In genomic region chr10:123614888-123615287, GRCh38 we compare ENCODE assay signal across 1 cellular context.
A peak's percentile ranks its signal among the peaks of the same experiment; 100 is the strongest.
TF ChIP-seq lines count a peak whose summit lies in the region.

No MANE protein-coding gene starts in this region.

TF ChIP-seq in HepG2, 621 proteins besides CTCF, POLR2A, EP300 and RAD21 (continued from another document and continues in another):
- peak; percentile 77; the same call in 1 of the 2 replicates for TF ChIP-seq ZNF142 (CRISPR knock-in tag; IDR thresholded peaks at IDR 0.05)
- TF ChIP-seq MEF2D (CRISPR knock-in tag; IDR thresholded peaks at IDR 0.05): peak; percentile 61; the same call in 1 of the 2 replicates
- TF ChIP-seq ZNF3 (CRISPR knock-in tag; IDR thresholded peaks at IDR 0.05): peak; percentile 46; the same call in 1 of the 2 replicates
- TF ChIP-seq SRSF9 (IDR thresholded peaks at IDR 0.05; ENCODE audit: borderline replicate concordance, insufficient read depth, low read depth, low read length, poor library complexity, severe bottlenecking): no peak
- TF ChIP-seq ZNF253 (CRISPR knock-in tag; IDR thresholded peaks at IDR 0.05; ENCODE audit: borderline replicate concordance): peak; percentile 68; the same call in 1 of the 2 replicates
- no peak for TF ChIP-seq TBX3 (IDR thresholded peaks at IDR 0.05; ENCODE audit: borderline replicate concordance)
- TF ChIP-seq MBD4 (IDR thresholded peaks at IDR 0.05; ENCODE audit: borderline replicate concordance, low read length): no peak
- TF ChIP-seq ZNF619 (CRISPR knock-in tag; IDR thresholded peaks at IDR 0.05): no peak
- peak; percentile 60; the same call in 1 of the 2 replicates for TF ChIP-seq THRA (CRISPR knock-in tag; IDR thresholded peaks at IDR 0.05; ENCODE audit: borderline replicate concordance)
- TF ChIP-seq HOXD1 (CRISPR knock-in tag; IDR thresholded peaks at IDR 0.05): 0 out of 2 replicates have a peak, but pooled peaks have one; percentile 55
- 0 out of 2 replicates have a peak, but pooled peaks have one; percentile 68 for TF ChIP-seq ATF7-NPFF (CRISPR knock-in tag; IDR thresholded peaks at IDR 0.05; ENCODE audit: low read depth)
- peak; percentile 83; the same call in 1 of the 2 replicates for TF ChIP-seq ETV6 (CRISPR knock-in tag; conservative IDR thresholded peaks at IDR 0.05)
- TF ChIP-seq, protein P1, sequence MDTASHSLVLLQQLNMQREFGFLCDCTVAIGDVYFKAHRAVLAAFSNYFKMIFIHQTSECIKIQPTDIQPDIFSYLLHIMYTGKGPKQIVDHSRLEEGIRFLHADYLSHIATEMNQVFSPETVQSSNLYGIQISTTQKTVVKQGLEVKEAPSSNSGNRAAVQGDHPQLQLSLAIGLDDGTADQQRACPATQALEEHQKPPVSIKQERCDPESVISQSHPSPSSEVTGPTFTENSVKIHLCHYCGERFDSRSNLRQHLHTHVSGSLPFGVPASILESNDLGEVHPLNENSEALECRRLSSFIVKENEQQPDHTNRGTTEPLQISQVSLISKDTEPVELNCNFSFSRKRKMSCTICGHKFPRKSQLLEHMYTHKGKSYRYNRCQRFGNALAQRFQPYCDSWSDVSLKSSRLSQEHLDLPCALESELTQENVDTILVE (CRISPR knock-in tag; IDR thresholded peaks at IDR 0.05): peak; percentile 65; the same call in 1 of the 2 replicates
- TF ChIP-seq CREB3 (CRISPR knock-in tag; IDR thresholded peaks at IDR 0.05): 0 out of 2 replicates have a peak, but pooled peaks have one; percentile 49
- TF ChIP-seq, protein P2, sequence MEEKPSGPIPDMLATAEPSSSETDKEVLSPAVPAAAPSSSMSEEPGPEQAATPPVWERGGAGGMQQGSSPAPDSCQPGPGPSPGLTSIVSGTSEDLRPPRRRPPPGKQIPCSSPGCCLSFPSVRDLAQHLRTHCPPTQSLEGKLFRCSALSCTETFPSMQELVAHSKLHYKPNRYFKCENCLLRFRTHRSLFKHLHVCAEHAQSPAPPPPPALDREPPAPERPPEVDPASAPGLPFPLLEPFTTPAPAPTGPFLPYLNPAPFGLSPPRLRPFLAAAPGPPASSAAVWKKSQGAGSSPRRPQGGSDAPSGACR (CRISPR knock-in tag; IDR thresholded peaks at IDR 0.05): no peak
- TF ChIP-seq NFKBIZ (CRISPR knock-in tag; IDR thresholded peaks at IDR 0.05): 0 out of 2 replicates have a peak, but pooled peaks have one; percentile 61
- TF ChIP-seq ZNF274 (CRISPR knock-in tag; IDR thresholded peaks at IDR 0.05): peak; percentile 58; the same call in 1 of the 2 replicates
- no peak for TF ChIP-seq MED13 (CRISPR knock-in tag; IDR thresholded peaks at IDR 0.05)
- no peak for TF ChIP-seq ZNF550 (CRISPR knock-in tag; IDR thresholded peaks at IDR 0.05; ENCODE audit: borderline replicate concordance)
- peak; percentile 66; the same call in 1 of the 2 replicates for TF ChIP-seq ZNF777 (CRISPR knock-in tag; IDR thresholded peaks at IDR 0.05)
- no peak for TF ChIP-seq MAFK (conservative IDR thresholded peaks at IDR 0.05 in 1 of 2, IDR thresholded peaks at IDR 0.05 in 1 of 2; ENCODE audit: low read length in 2 of 2)
- TF ChIP-seq BHLHE40 (IDR thresholded peaks at IDR 0.05; ENCODE audit: low read length): no peak
- peak; percentile 42; the same call in 1 of the 2 replicates for TF ChIP-seq PAX8 (CRISPR knock-in tag; IDR thresholded peaks at IDR 0.05; ENCODE audit: borderline replicate concordance)
- TF ChIP-seq AKAP8 (CRISPR knock-in tag; IDR thresholded peaks at IDR 0.05): 0 out of 2 replicates have a peak, but pooled peaks have one; percentile 32
- peak; percentile 75; the same call in 1 of the 2 replicates for TF ChIP-seq FOXK1 (CRISPR knock-in tag; IDR thresholded peaks at IDR 0.05; ENCODE audit: borderline replicate concordance, low read depth)
- no peak for TF ChIP-seq TCF7 (IDR thresholded peaks at IDR 0.05; ENCODE audit: low read depth)
- peak in 1 of 2 experiments; percentile 79; a peak in 1 of 4 replicates for TF ChIP-seq KLF16 (CRISPR knock-in tag; IDR thresholded peaks at IDR 0.05)
- peak; percentile 94; the same call in 1 of the 2 replicates for TF ChIP-seq TSC22D2 (CRISPR knock-in tag; IDR thresholded peaks at IDR 0.05; ENCODE audit: borderline replicate concordance)
- peak; percentile 76; the same call in 1 of the 2 replicates for TF ChIP-seq SMAD3 (CRISPR knock-in tag; IDR thresholded peaks at IDR 0.05)
- 0 out of 2 replicates have a peak, but pooled peaks have one; percentile 46 for TF ChIP-seq ZBED4 (CRISPR knock-in tag; IDR thresholded peaks at IDR 0.05; ENCODE audit: borderline replicate concordance)
- no peak for TF ChIP-seq JARID2 (CRISPR knock-in tag; IDR thresholded peaks at IDR 0.05; ENCODE audit: insufficient replicate concordance)
- TF ChIP-seq ZNF580 (CRISPR knock-in tag; IDR thresholded peaks at IDR 0.05; ENCODE audit: borderline replicate concordance, low read depth): peak; percentile 73; the same call in 1 of the 2 replicates
- no peak for TF ChIP-seq ZHX2 (IDR thresholded peaks at IDR 0.05; ENCODE audit: low read depth)
- TF ChIP-seq ZHX2 (CRISPR knock-in tag; IDR thresholded peaks at IDR 0.05; ENCODE audit: borderline replicate concordance): 0 out of 2 replicates have a peak, but pooled peaks have one; percentile 78
